ENCODE assay signal across 8 cellular contexts in genomic region chr19:23762884-23763711, GRCh38. TPM values are rescaled to one million over a fixed set of nuclear protein-coding genes. Genes with fewer than 3 reads are reported as not detected.
A peak's percentile ranks its signal among the peaks of the same experiment; 100 is the strongest.
DNase-seq lines count a peak whose midpoint lies in the region; ATAC-seq and TF ChIP-seq lines count a peak whose summit lies in the region.

No MANE protein-coding gene starts in this region.

- 2 to 6% (median 3%) methylated on average over 51 of the region's 51 CpGs for WGBS in psoas muscle, 3 donors
- 1% methylated on average over 51 of the region's 51 CpGs for WGBS in urinary bladder

- DNase-seq in amygdala (lab: John Stamatoyannopoulos, UW) (peak in 55 of 56 donors; percentile 4 to 85 (median 62)), right atrium auricular region (ENCODE audit: low spot score) (peak; percentile 85), psoas muscle (peak; percentile 75 to 79)

- H3K36me3 ChIP-seq in right atrium auricular region, result no peaks in the 10 kb centered on the region
- H3K36me3 ChIP-seq in psoas muscle (ENCODE audit: insufficient read depth in 1 of 2, low read depth in 1 of 2), result no peaks in the 10 kb centered on the region
- H3K36me3 ChIP-seq in urinary bladder (ENCODE audit: insufficient read depth), result no peaks in the 10 kb centered on the region

- H3K4me1 ChIP-seq in right atrium auricular region (peaks cover 0 to under 1% of the 10 kb centered on the region in 2 donors), psoas muscle (no peaks in the 10 kb centered on the region), urinary bladder (ENCODE audit: insufficient read depth) (no peaks in the 10 kb centered on the region)

- no peaks in the 10 kb centered on the region for H3K9me3 ChIP-seq in right atrium auricular region
- H3K9me3 ChIP-seq in psoas muscle, result no peaks in the 10 kb centered on the region

- intact Hi-C loops in psoas muscle (cut with DNase I), result no loop called here

- no peaks in the 10 kb centered on the region for H3K27me3 ChIP-seq in right atrium auricular region
- peaks cover 0 to 2% (median 0%) of the 10 kb centered on the region in 3 donors for H3K27me3 ChIP-seq in psoas muscle (ENCODE audit: insufficient read depth in 3 of 3, low read length in 2 of 3)

- H3K4me3 ChIP-seq in right atrium auricular region (peak overlapping the region; percentile 61 to 79), psoas muscle (peak overlapping the region; percentile 70), urinary bladder (ENCODE audit: low read depth, low read length) (peak overlapping the region; percentile 78)

- TF ChIP-seq CTCF in right atrium auricular region (IDR thresholded peaks at IDR 0.05), result no peak
- no peak for TF ChIP-seq CTCF in psoas muscle (IDR thresholded peaks at IDR 0.05)

- peak; percentile 63 for ATAC-seq in GM18502 (IDR thresholded peaks at IDR 0.05; ENCODE audit: poor library complexity, unreplicated experiment)
- peak; percentile 66 for ATAC-seq in HG03175 (IDR thresholded peaks at IDR 0.05; ENCODE audit: unreplicated experiment)
- ATAC-seq in SK-N-SH treated with all-trans-retinoic acid at 6 μM for 48 hours, result peak; percentile 88
- ATAC-seq in psoas muscle, result peak in 3 of 4 donors; percentile 51 to 69 (median 54)
- ATAC-seq in HG03342 (IDR thresholded peaks at IDR 0.05; ENCODE audit: unreplicated experiment), result no peak

- H3K27ac ChIP-seq in right atrium auricular region, result peak overlapping the region; percentile 38 to 57
- no peak overlapping the region for H3K27ac ChIP-seq in psoas muscle
- H3K27ac ChIP-seq in urinary bladder (ENCODE audit: low read depth), result peak overlapping the region; percentile 55

TF ChIP-seq in SK-N-SH treated with all-trans-retinoic acid at 6 μM for 48 hours, 23 proteins besides CTCF, POLR2A, EP300 and RAD21:
- no peak for TF ChIP-seq CREB5 (CRISPR knock-in tag; IDR thresholded peaks at IDR 0.05; ENCODE audit: low read depth)
- no peak for TF ChIP-seq ZFP3 (CRISPR knock-in tag; IDR thresholded peaks at IDR 0.05)
- TF ChIP-seq ZNF8 (CRISPR knock-in tag; IDR thresholded peaks at IDR 0.05), result no peak
- TF ChIP-seq ZNF70 (CRISPR knock-in tag; IDR thresholded peaks at IDR 0.05), result no peak
- no peak for TF ChIP-seq ESRRG (CRISPR knock-in tag; IDR thresholded peaks at IDR 0.05)
- TF ChIP-seq CSDC2 (CRISPR knock-in tag; IDR thresholded peaks at IDR 0.05), result no peak

RNA-seq across cellular contexts. Expression of gene ZNF681, which starts 4.4 kb away (rescaled TPM):
- under 1 TPM; 0.59 to 0.67 TPM for total RNA-seq in right atrium auricular region
- under 1 TPM; 0.08 to 0.26 (median 0.19) TPM for total RNA-seq in psoas muscle
- polyA plus RNA-seq in psoas muscle, result under 1 TPM; 0.06 to 0.25 (median 0.16) TPM
- total RNA-seq in urinary bladder, result 9.7 TPM
- polyA plus RNA-seq in urinary bladder, result 0.75 TPM
